In genomic region chr5:141001466-141001853, GRCh38 we compare ENCODE assay signal across 9 cellular contexts. TPM values are rescaled to one million over a fixed set of nuclear protein-coding genes. Genes with fewer than 3 reads are reported as not detected.
A peak's percentile ranks its signal among the peaks of the same experiment; 100 is the strongest.
DNase-seq lines count a peak whose midpoint lies in the region; ATAC-seq, FAIRE-seq and TF ChIP-seq lines count a peak whose summit lies in the region.
"Had no signal": no experiment of that assay in that cellular context is flagged by ENCODE, and none has a peak within 500 bp of the region (broad histone marks: within the 10 kb centered on the region; RNA-seq: fewer than 3 reads in every experiment).

No MANE protein-coding gene starts in this region.

- CTCF ChIA-PET in HepG2 (lab: Yijun Ruan, JAX; ENCODE audit: low intra/inter-chr PET ratio, low total read pairs), result no interaction called here

- TF ChIP-seq POLR2A in HepG2 (IDR thresholded peaks at IDR 0.05; ENCODE audit: insufficient read depth in 1 of 2, low read depth in 2 of 2, low read length in 2 of 2) (no peak), prostate gland (IDR thresholded peaks at IDR 0.05) (no peak)

- BruUV-seq in HepG2 (replicated peaks; lab: Mats Ljungman, UMichigan), result no TSS peak

- H3K36me3 ChIP-seq in HepG2 (replicated peaks in 1 of 2; ENCODE audit: control insufficient read depth in 1 of 2, insufficient read depth in 2 of 2, low read length in 2 of 2) (no peaks in the 10 kb centered on the region), prostate gland (no peaks in the 10 kb centered on the region)
- H3K36me3 ChIP-seq: neutrophil had no signal

- H3K27ac ChIP-seq in dorsolateral prefrontal cortex (peak overlapping the region in 51 of 59 donors; percentile 7 to 85 (median 64)), HepG2 (ENCODE audit: extremely low read length, insufficient read depth, low read length) (no peak overlapping the region), prostate gland (no peak overlapping the region)
- H3K27ac ChIP-seq: neutrophil had no signal

- H3K27me3 ChIP-seq in dorsolateral prefrontal cortex (no peaks in the 10 kb centered on the region), HepG2 (ENCODE audit: control insufficient read depth in 1 of 2, insufficient read depth in 2 of 2, low read length in 2 of 2) (peaks cover 1 to 6% of the 10 kb centered on the region in 2 experiments; a peak in 1 of 5 replicates), prostate gland (replicated peaks; ENCODE audit: insufficient read depth) (no peaks in the 10 kb centered on the region)

- peaks cover 3% of the 10 kb centered on the region for H3K36me3 Mint-ChIP-seq in neural crest cell (ENCODE audit: low read depth)

- no peaks in the 10 kb centered on the region for H3K79me2 ChIP-seq in HepG2 (ENCODE audit: insufficient read depth, low read length)

- no peaks in the 10 kb centered on the region for H3K27me3 Mint-ChIP-seq in neural crest cell (ENCODE audit: low read depth)

- peaks cover 47% of the 10 kb centered on the region for H3K4me1 Mint-ChIP-seq in neural crest cell

- TF ChIP-seq EP300 in HepG2 (IDR thresholded peaks at IDR 0.05; ENCODE audit: low read depth in 2 of 2, low read length in 2 of 2), result no peak
- TF ChIP-seq EP300 in HepG2 (CRISPR knock-in tag; IDR thresholded peaks at IDR 0.05; ENCODE audit: borderline replicate concordance), result no peak

- no peaks in the 10 kb centered on the region for H3K9me3 Mint-ChIP-seq in neural crest cell

- peak overlapping the region; percentile 89 for H3K4me3 Mint-ChIP-seq in neural crest cell

- no peak overlapping the region for H3K9ac ChIP-seq in HepG2 (ENCODE audit: insufficient read depth, low read depth, low read length)

- H3K9me3 ChIP-seq in HepG2 (ENCODE audit: low read length) (no peaks in the 10 kb centered on the region), prostate gland (no peaks in the 10 kb centered on the region)

- in situ Hi-C loops in HepG2 (cut with HindIII; ENCODE audit: extremely low pct_ligation_motif_present, low pct_unique_long_range_greater_than_20kb), result no loop called here

- no peak for TF ChIP-seq RAD21 in HepG2 (CRISPR knock-in tag; IDR thresholded peaks at IDR 0.05)

- H4K20me1 ChIP-seq in HepG2 (ENCODE audit: insufficient read depth, low read length), result no peaks in the 10 kb centered on the region

- WGBS in HepG2 (ENCODE audit: low lambda C conversion rate), result 13% methylated on average over 9 of the region's 9 CpGs
- 3% methylated on average over 9 of the region's 9 CpGs for WGBS in prostate gland

- H3K4me3 ChIP-seq in dorsolateral prefrontal cortex, result peak overlapping the region; percentile 15 to 67 (median 48)
- no peak overlapping the region for H3K4me3 ChIP-seq in HepG2 (replicated peaks in 1 of 3; ENCODE audit: insufficient read depth in 1 of 3, low read depth in 2 of 3, low read length in 3 of 3)
- no peak overlapping the region for H3K4me3 ChIP-seq in prostate gland

- H3K4me1 ChIP-seq in HepG2 (ENCODE audit: insufficient read depth, low read length), result no peaks in the 10 kb centered on the region
- H3K4me1 ChIP-seq in prostate gland (replicated peaks), result no peaks in the 10 kb centered on the region

- POLR2A ChIA-PET in HepG2 (lab: Yijun Ruan, JAX), result no interaction called here

- H3K4me2 ChIP-seq in HepG2 (ENCODE audit: low read depth, low read length), result no peak overlapping the region

- ATAC-seq in HepG2, result no peak

- no peak for FAIRE-seq in HepG2 (lab: Jason Lieb, UNC)
- FAIRE-seq in RCC 7860 (lab: Jason Lieb, UNC), result no peak

- H2AFZ ChIP-seq in HepG2 (ENCODE audit: low read length), result no peak overlapping the region

- TF ChIP-seq CTCF in dorsolateral prefrontal cortex (IDR thresholded peaks at IDR 0.05 in 54 of 56, conservative IDR thresholded peaks at IDR 0.05 in 2 of 56; ENCODE audit: low read depth in 1 of 56, partially characterized antibody in 56 of 56) (no peak), neural crest cell (conservative IDR thresholded peaks at IDR 0.05) (no peak), HepG2 (CRISPR knock-in tag; IDR thresholded peaks at IDR 0.05) (no peak), prostate gland (IDR thresholded peaks at IDR 0.05) (no peak)

- DNase-seq in DMS53 (lab: John Stamatoyannopoulos, UW) (peak; percentile 79), NCI-H2196 (lab: John Stamatoyannopoulos, UW; ENCODE audit: unreplicated experiment) (peak; percentile 66), dorsolateral prefrontal cortex (peak in 5 of 10 donors; percentile 38 to 65 (median 42)), neural crest cell (ENCODE audit: low read depth, low spot score) (no peak), HepG2 (ENCODE audit: low spot score) (no peak), RCC 7860 (ENCODE audit: low spot score) (no peak), prostate gland (ENCODE audit: low spot score) (no peak)
- no peak for DNase-seq in stimulated activated CD4-positive, alpha-beta T cell treated with anti-CD3 and anti-CD28 coated beads, Interleukin-12 subunit alpha, Interleukin-12 subunit beta, amount 100 ng/mL, for 4 hours

- H3K27ac Mint-ChIP-seq in neural crest cell (ENCODE audit: unreplicated experiment), result peak overlapping the region; percentile 95

- intact Hi-C loops in dorsolateral prefrontal cortex (cut with DNase I), result no loop called here
- intact Hi-C loops in HepG2 (cut with micrococcal nuclease; ENCODE audit: unreplicated experiment), result no loop called here
- intact Hi-C loops in prostate gland (cut with DNase I), result no loop called here

RNA-seq across cellular contexts. Expression of gene PCDHAC2, which starts 35.2 kb away (rescaled TPM):
- total RNA-seq in dorsolateral prefrontal cortex (10 to 100 TPM; 11.9 to 40.6 (median 25.2) TPM), neural crest cell (1.8 and 1.9 TPM in 2 replicates), HepG2 (2016; rRNA removed; fragmentation: Illumina TruSeq; extraction: Trizol) (not detected in 2 replicates), prostate gland (10 to 100 TPM in 1 of 2 donors, 1 to 10 TPM in 1; 6.8 to 11.6 TPM)
- not detected in 2 replicates for total RNA-seq in HepG2 (2016; cell fraction: cytosol; rRNA removed; fragmentation: Illumina TruSeq; extraction: Trizol; ENCODE audit: low read depth)
- not detected in 2 replicates for total RNA-seq in HepG2 (2016; cell fraction: insoluble cytoplasmic fraction; rRNA removed; fragmentation: Illumina TruSeq; extraction: Trizol)
- total RNA-seq in HepG2 (2016; cell fraction: membrane; rRNA removed; fragmentation: Illumina TruSeq; extraction: Trizol), result not detected in 2 replicates
- total RNA-seq in HepG2 (2016; cell fraction: nucleus; rRNA removed; fragmentation: Illumina TruSeq; extraction: Trizol), result not detected in 2 replicates
- polyA plus RNA-seq in HepG2 (2011; rRNA removed), result not detected in 2 replicates
- not detected in 2 replicates for polyA plus RNA-seq in HepG2 (2011; cell fraction: cytosol; rRNA removed)
- polyA plus RNA-seq in HepG2 (2011; cell fraction: nucleus; rRNA removed), result not detected in 2 replicates
- not detected in 2 replicates for polyA plus RNA-seq in HepG2 (2012)
- not detected in 2 replicates for polyA plus RNA-seq in HepG2 (2016; cell fraction: cytosol; fragmentation: Illumina TruSeq; extraction: Trizol; ENCODE audit: low read depth)
- polyA plus RNA-seq in HepG2 (2016; cell fraction: insoluble cytoplasmic fraction; fragmentation: Illumina TruSeq; extraction: Trizol; ENCODE audit: low read depth), result not detected in 2 replicates
- not detected in 2 replicates for polyA plus RNA-seq in HepG2 (2016; cell fraction: membrane; fragmentation: Illumina TruSeq; extraction: Trizol; ENCODE audit: low read depth)
- not detected in 2 replicates for polyA plus RNA-seq in HepG2 (2016; cell fraction: nucleus; fragmentation: Illumina TruSeq; extraction: Trizol; ENCODE audit: insufficient read depth, low read depth)
- polyA minus RNA-seq in HepG2 (2011; rRNA and poly(A)+ RNA removed; ENCODE audit: low replicate concordance), result 0.07 TPM in 1 of 2 replicates, not detected in the other
- not detected in 2 replicates for polyA minus RNA-seq in HepG2 (2011; cell fraction: cytosol; rRNA and poly(A)+ RNA removed)
- polyA minus RNA-seq in HepG2 (2011; cell fraction: nucleus; rRNA and poly(A)+ RNA removed), result not detected in 2 replicates

RNA-seq across cellular contexts. Expression of gene PCDHB1, which starts 49.7 kb away (rescaled TPM):
- under 1 TPM in 107 of 120 experiments, not detected in 13; 0.04 to 0.30 (median 0.11) TPM for total RNA-seq in dorsolateral prefrontal cortex
- 0.14 and 0.23 TPM in 2 replicates for total RNA-seq in neural crest cell
- not detected in 2 replicates for total RNA-seq in HepG2 (2016; rRNA removed; fragmentation: Illumina TruSeq; extraction: Trizol)
- not detected in 2 replicates for total RNA-seq in HepG2 (2016; cell fraction: cytosol; rRNA removed; fragmentation: Illumina TruSeq; extraction: Trizol; ENCODE audit: low read depth)
- not detected in 2 replicates for total RNA-seq in HepG2 (2016; cell fraction: insoluble cytoplasmic fraction; rRNA removed; fragmentation: Illumina TruSeq; extraction: Trizol)
- total RNA-seq in HepG2 (2016; cell fraction: membrane; rRNA removed; fragmentation: Illumina TruSeq; extraction: Trizol), result not detected in 2 replicates
- total RNA-seq in HepG2 (2016; cell fraction: nucleus; rRNA removed; fragmentation: Illumina TruSeq; extraction: Trizol), result not detected in 2 replicates
- not detected in 2 replicates for polyA plus RNA-seq in HepG2 (2011; rRNA removed)
- not detected in 2 replicates for polyA plus RNA-seq in HepG2 (2011; cell fraction: cytosol; rRNA removed)
- polyA plus RNA-seq in HepG2 (2011; cell fraction: nucleus; rRNA removed), result not detected in 2 replicates
- polyA plus RNA-seq in HepG2 (2012), result not detected in 2 replicates
- polyA plus RNA-seq in HepG2 (2016; cell fraction: cytosol; fragmentation: Illumina TruSeq; extraction: Trizol; ENCODE audit: low read depth), result not detected in 2 replicates
- polyA plus RNA-seq in HepG2 (2016; cell fraction: insoluble cytoplasmic fraction; fragmentation: Illumina TruSeq; extraction: Trizol; ENCODE audit: low read depth), result not detected in 2 replicates
- not detected in 2 replicates for polyA plus RNA-seq in HepG2 (2016; cell fraction: membrane; fragmentation: Illumina TruSeq; extraction: Trizol; ENCODE audit: low read depth)
- polyA plus RNA-seq in HepG2 (2016; cell fraction: nucleus; fragmentation: Illumina TruSeq; extraction: Trizol; ENCODE audit: insufficient read depth, low read depth), result not detected in 2 replicates
- not detected in 2 replicates for polyA minus RNA-seq in HepG2 (2011; rRNA and poly(A)+ RNA removed; ENCODE audit: low replicate concordance)
- polyA minus RNA-seq in HepG2 (2011; cell fraction: cytosol; rRNA and poly(A)+ RNA removed), result not detected in 2 replicates
- not detected in 2 replicates for polyA minus RNA-seq in HepG2 (2011; cell fraction: nucleus; rRNA and poly(A)+ RNA removed)
- total RNA-seq in prostate gland, result not detected

Comparison
In these comparisons a context has a peak if more than half of its experiments do, and no peak if none do; other contexts are left out.
1. DNase-seq: peak in DMS53 (single experiment) and NCI-H2196 (single experiment); none in neural crest cell (single experiment), HepG2 (single experiment), stimulated activated CD4-positive, alpha-beta T cell treated with anti-CD3 and anti-CD28 coated beads, Interleukin-12 subunit alpha, Interleukin-12 subunit beta, amount 100 ng/mL, for 4 hours (single experiment), RCC 7860 (single experiment) and prostate gland (single experiment).
2. H3K27ac ChIP-seq: peak in dorsolateral prefrontal cortex (51 of 59); none in HepG2 (single experiment) and prostate gland (0 of 2).
3. H3K4me3 ChIP-seq: peak in dorsolateral prefrontal cortex (59 of 59); none in HepG2 (0 of 3) and prostate gland (0 of 2).